Comparison of ENCODE assay signal across 1 cellular context in the genomic region with DNA sequence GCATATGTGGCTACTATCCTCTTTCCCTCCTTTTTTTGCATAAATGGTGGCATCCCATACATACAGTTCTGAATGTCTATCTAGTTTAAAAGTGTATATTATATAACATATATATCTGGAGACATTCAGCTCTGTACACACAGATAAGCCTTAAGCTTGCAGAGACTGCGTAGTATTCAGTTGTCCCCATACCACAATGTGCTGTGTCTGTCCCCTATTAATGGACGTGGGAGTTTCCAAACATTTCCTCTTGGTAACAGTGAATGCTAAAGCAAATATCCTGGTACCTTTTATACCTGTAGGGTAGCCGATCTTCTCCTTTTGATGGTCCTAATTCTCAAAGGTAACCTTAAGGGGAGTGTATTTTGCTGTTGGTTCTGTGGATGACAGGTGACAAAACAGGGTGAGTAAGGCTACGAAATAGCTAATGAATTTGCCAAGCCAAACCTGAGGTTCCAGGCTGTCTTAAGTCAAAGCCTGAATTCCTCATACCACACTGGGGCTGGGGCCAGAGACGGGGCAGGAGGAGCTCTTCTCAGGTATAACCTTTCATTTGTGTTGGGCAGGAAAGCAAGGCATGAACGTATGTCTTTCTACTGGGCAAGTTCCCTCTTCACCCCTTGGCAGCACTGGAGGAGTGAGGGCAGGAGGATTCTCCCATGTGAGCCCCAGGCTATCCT.
TF ChIP-seq lines count a peak whose summit lies in the region.

No MANE protein-coding gene starts in this region.

TF ChIP-seq in IMR-90, 13 proteins besides CTCF, POLR2A, EP300 and RAD21:
- TF ChIP-seq, protein P1, sequence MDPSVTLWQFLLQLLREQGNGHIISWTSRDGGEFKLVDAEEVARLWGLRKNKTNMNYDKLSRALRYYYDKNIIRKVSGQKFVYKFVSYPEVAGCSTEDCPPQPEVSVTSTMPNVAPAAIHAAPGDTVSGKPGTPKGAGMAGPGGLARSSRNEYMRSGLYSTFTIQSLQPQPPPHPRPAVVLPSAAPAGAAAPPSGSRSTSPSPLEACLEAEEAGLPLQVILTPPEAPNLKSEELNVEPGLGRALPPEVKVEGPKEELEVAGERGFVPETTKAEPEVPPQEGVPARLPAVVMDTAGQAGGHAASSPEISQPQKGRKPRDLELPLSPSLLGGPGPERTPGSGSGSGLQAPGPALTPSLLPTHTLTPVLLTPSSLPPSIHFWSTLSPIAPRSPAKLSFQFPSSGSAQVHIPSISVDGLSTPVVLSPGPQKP (IDR thresholded peaks at IDR 0.05; ENCODE audit: borderline replicate concordance, low read depth, low read length): no peak
- TF ChIP-seq RFX5 (IDR thresholded peaks at IDR 0.05; ENCODE audit: low read depth, low read length) (no peak), MAFK (IDR thresholded peaks at IDR 0.05; ENCODE audit: low read depth, low read length) (no peak), RCOR1 (IDR thresholded peaks at IDR 0.05; ENCODE audit: insufficient replicate concordance, low read length) (no peak), CHD1 (IDR thresholded peaks at IDR 0.05; ENCODE audit: low read depth, low read length) (no peak), CEBPB (IDR thresholded peaks at IDR 0.05; ENCODE audit: low read depth, low read length) (no peak), FOS (IDR thresholded peaks at IDR 0.05; ENCODE audit: low read depth, low read length) (no peak), BHLHE40 (IDR thresholded peaks at IDR 0.05; ENCODE audit: low read depth, low read length) (no peak), NFE2L2 (IDR thresholded peaks at IDR 0.05; ENCODE audit: low read depth, low read length) (no peak), SMC3 (IDR thresholded peaks at IDR 0.05; ENCODE audit: low read depth, low read length) (no peak), MAZ (IDR thresholded peaks at IDR 0.05; ENCODE audit: borderline replicate concordance, low read depth, low read length) (no peak), MXI1 (IDR thresholded peaks at IDR 0.05; ENCODE audit: borderline replicate concordance, low read depth, low read length) (no peak)
- TF ChIP-seq, protein P2, sequence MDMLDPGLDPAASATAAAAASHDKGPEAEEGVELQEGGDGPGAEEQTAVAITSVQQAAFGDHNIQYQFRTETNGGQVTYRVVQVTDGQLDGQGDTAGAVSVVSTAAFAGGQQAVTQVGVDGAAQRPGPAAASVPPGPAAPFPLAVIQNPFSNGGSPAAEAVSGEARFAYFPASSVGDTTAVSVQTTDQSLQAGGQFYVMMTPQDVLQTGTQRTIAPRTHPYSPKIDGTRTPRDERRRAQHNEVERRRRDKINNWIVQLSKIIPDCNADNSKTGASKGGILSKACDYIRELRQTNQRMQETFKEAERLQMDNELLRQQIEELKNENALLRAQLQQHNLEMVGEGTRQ (IDR thresholded peaks at IDR 0.05; ENCODE audit: low read depth, low read length): no peak
